ENCODE assay signal across 22 cellular contexts in the genomic region with DNA sequence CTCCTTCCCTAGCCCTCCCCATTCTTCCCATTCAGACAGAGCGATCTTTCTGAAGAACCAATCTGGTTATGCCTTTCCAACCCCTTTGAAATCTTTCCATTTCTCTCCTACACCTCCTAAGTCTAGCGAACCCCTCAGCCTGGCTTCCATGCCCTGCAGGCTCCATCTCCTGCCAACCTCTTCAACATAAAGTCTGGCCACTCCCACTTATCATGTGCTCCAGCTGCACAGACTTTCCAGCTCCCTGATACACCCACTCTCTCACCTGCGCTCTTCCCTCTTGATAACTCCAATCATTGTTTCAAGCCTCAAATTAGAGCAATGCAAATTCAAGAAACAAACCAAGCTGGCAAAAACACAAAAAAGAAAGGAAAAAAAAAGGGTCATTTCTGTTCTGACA. TPM values are rescaled to one million over a fixed set of nuclear protein-coding genes. Genes with fewer than 3 reads are reported as not detected.
DNase-seq lines count a peak whose midpoint lies in the region; ATAC-seq and TF ChIP-seq lines count a peak whose summit lies in the region.
"Had no signal": no experiment of that assay in that cellular context is flagged by ENCODE, and none has a peak within 500 bp of the region (broad histone marks: within the 10 kb centered on the region; RNA-seq: fewer than 3 reads in every experiment).

No MANE protein-coding gene starts in this region.

- ATAC-seq in upper lobe of right lung (no peak), HG03039 (IDR thresholded peaks at IDR 0.05; ENCODE audit: unreplicated experiment) (no peak)
- ATAC-seq: CD8-positive, alpha-beta T cell had no signal

- H3K9me3 ChIP-seq in upper lobe of right lung (no peaks in the 10 kb centered on the region), hepatocyte (ENCODE audit: low read depth) (no peaks in the 10 kb centered on the region)
- H3K9me3 ChIP-seq: ascending aorta, esophagus squamous epithelium, right atrium auricular region, transverse colon had no signal

- H3K4me3 ChIP-seq in upper lobe of right lung, result no peak overlapping the region
- H3K4me3 ChIP-seq in hepatocyte, result no peak overlapping the region
- H3K4me3 ChIP-seq: ascending aorta, esophagus squamous epithelium, left ventricle myocardium inferior, neural progenitor cell, right atrium auricular region, transverse colon had no signal

- no peak overlapping the region for H3K27ac ChIP-seq in upper lobe of right lung
- H3K27ac ChIP-seq in hepatocyte, result no peak overlapping the region
- H3K27ac ChIP-seq: ascending aorta, esophagus squamous epithelium, left ventricle myocardium inferior, neural progenitor cell, right atrium auricular region, transverse colon had no signal

- no peaks in the 10 kb centered on the region for H4K20me1 ChIP-seq in hepatocyte (ENCODE audit: insufficient read depth, poor library complexity, severe bottlenecking)

- H3K79me2 ChIP-seq in hepatocyte, result peaks cover 2% of the 10 kb centered on the region

- DNase-seq in activated effector memory CD4-positive, alpha-beta T cell treated with anti-CD3 and anti-CD28 coated beads, Interleukin-2, amount 50 U/mL, for 16 hours, result peak; percentile 4
- no peak for DNase-seq in activated effector memory CD4-positive, alpha-beta T cell treated with Interleukin-2 at 50 U/mL for 16 hours
- DNase-seq in NCI-H69 (lab: John Stamatoyannopoulos, UW) (peak; percentile 66), left kidney (ENCODE audit: low read depth, low spot score) (peak; percentile 9), upper lobe of right lung (peak; percentile 30), hepatocyte (ENCODE audit: low spot score) (no peak), GM03348 (ENCODE audit: low spot score) (no peak)
- DNase-seq: activated CD4-positive, alpha-beta T cell treated with anti-CD3 and anti-CD28 coated beads, Interleukin-2, amount 10 ng/mL, durations not matched to agents 7 days and 5 days; activated naive CD4-positive, alpha-beta T cell treated with anti-CD3 and anti-CD28 coated beads, Interleukin-2, amount 10 ng/mL, durations not matched to agents 7 days and 5 days; CD8-positive, alpha-beta T cell; effector CD8-positive, alpha-beta T cell; esophagus squamous epithelium; left ventricle myocardium inferior; stimulated activated CD4-positive, alpha-beta T cell treated with anti-CD3 and anti-CD28 coated beads, Interleukin-15, amount 100 ng/mL, for 24 hours; SW 1271; transverse colon had no signal

- H2AFZ ChIP-seq in hepatocyte, result no peak overlapping the region
- H2AFZ ChIP-seq: neural progenitor cell had no signal

- 77% methylated on average over 3 of the region's 3 CpGs for WGBS in hepatocyte (ENCODE audit: low lambda C conversion rate, missing lambda C conversion rate)

- TF ChIP-seq CTCF in upper lobe of right lung (IDR thresholded peaks at IDR 0.05), result no peak
- TF ChIP-seq CTCF in hepatocyte (IDR thresholded peaks at IDR 0.05; ENCODE audit: poor library complexity), result no peak

- no peaks in the 10 kb centered on the region for H3K9me2 ChIP-seq in hepatocyte (replicated peaks; ENCODE audit: insufficient read depth)

- intact Hi-C loops in upper lobe of right lung (cut with DNase I), result no loop called here

- no peaks in the 10 kb centered on the region for H3K4me1 ChIP-seq in upper lobe of right lung
- peaks cover 3% of the 10 kb centered on the region for H3K4me1 ChIP-seq in hepatocyte (ENCODE audit: insufficient read depth)
- H3K4me1 ChIP-seq: ascending aorta, left ventricle myocardium inferior, right atrium auricular region, transverse colon had no signal

- H3K27me3 ChIP-seq in upper lobe of right lung, result no peaks in the 10 kb centered on the region
- H3K27me3 ChIP-seq in hepatocyte, result no peaks in the 10 kb centered on the region
- H3K27me3 ChIP-seq: ascending aorta, neural progenitor cell, right atrium auricular region, transverse colon had no signal

- no peaks in the 10 kb centered on the region for H3K36me3 ChIP-seq in upper lobe of right lung
- H3K36me3 ChIP-seq in hepatocyte (replicated peaks; ENCODE audit: insufficient read depth, low read depth), result no peaks in the 10 kb centered on the region
- H3K36me3 ChIP-seq: ascending aorta, esophagus squamous epithelium, left ventricle myocardium inferior, neural progenitor cell, right atrium auricular region, transverse colon had no signal

- H3K4me2 ChIP-seq in hepatocyte, result no peak overlapping the region
- H3K4me2 ChIP-seq: neural progenitor cell had no signal

RNA-seq across cellular contexts. Expression of a gene that starts 3.8 kb away (rescaled TPM):
- total RNA-seq in upper lobe of right lung (5.2 TPM), hepatocyte (397 and 472 TPM in 2 replicates)
- 538 and 976 TPM in 2 replicates for polyA plus RNA-seq in hepatocyte
- total RNA-seq: activated CD4-positive, alpha-beta T cell treated with anti-CD3 and anti-CD28 coated beads, Interleukin-2, amount 10 ng/mL, durations not matched to agents 7 days and 5 days; CD8-positive, alpha-beta T cell; glomerular endothelial cell; left ventricle myocardium inferior; mononuclear cell; right atrium auricular region; transverse colon had no signal

RNA-seq across cellular contexts. Expression of a gene that starts 10.5 kb away (rescaled TPM):
- 3.9 TPM for total RNA-seq in upper lobe of right lung
- total RNA-seq in hepatocyte, result 45.7 and 52.0 TPM in 2 replicates
- 80.9 and 136 TPM in 2 replicates for polyA plus RNA-seq in hepatocyte
- total RNA-seq: activated CD4-positive, alpha-beta T cell treated with anti-CD3 and anti-CD28 coated beads, Interleukin-2, amount 10 ng/mL, durations not matched to agents 7 days and 5 days; CD8-positive, alpha-beta T cell; esophagus squamous epithelium; glomerular endothelial cell; left ventricle myocardium inferior; mononuclear cell; right atrium auricular region; transverse colon had no signal

Comparison
In these comparisons a context has a peak if more than half of its experiments do, and no peak if none do; other contexts are left out.
1. DNase-seq: peak in activated effector memory CD4-positive, alpha-beta T cell treated with anti-CD3 and anti-CD28 coated beads, Interleukin-2, amount 50 U/mL, for 16 hours (single experiment), NCI-H69 (single experiment), left kidney (single experiment) and upper lobe of right lung (single experiment); none in activated effector memory CD4-positive, alpha-beta T cell treated with Interleukin-2 at 50 U/mL for 16 hours (single experiment), hepatocyte (single experiment) and GM03348 (single experiment).
2. RNA of a gene that starts 3.8 kb away (total RNA-seq): 397 to 472 TPM in hepatocyte; 5.2 TPM in upper lobe of right lung (single experiment); every median in the first group is over 10 times any median in the second.